ENCODE assay signal across 26 cellular contexts in the genomic region with DNA sequence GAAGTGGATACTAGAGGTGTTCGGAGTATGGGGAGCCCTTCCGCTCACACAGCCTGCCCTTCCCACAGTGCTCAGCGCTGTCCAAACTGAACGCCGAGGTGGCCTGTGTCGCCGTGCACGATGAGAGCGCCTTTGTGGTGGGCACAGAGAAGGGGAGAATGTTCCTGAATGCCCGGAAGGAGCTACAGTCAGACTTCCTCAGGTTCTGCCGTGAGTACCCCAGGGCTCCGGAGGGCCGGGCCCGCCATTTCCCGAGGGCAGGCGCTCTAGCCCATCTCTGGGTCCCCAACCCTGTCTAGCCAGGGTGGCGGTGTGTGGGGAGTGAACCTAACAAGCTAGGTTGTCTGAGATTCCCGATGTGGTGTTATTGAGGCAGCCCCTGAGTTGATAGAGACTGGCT.
"Had no signal": no experiment of that assay in that cellular context is flagged by ENCODE, and none has a peak within 500 bp of the region (broad histone marks: within the 10 kb centered on the region; RNA-seq: fewer than 3 reads in every experiment).

No MANE protein-coding gene starts in this region.

- H3K4me1 ChIP-seq: foreskin keratinocyte had no signal

- H3K4me3 ChIP-seq: esophagus muscularis mucosa, gastroesophageal sphincter had no signal

- H3K9me3 ChIP-seq: esophagus muscularis mucosa, gastroesophageal sphincter had no signal

- ATAC-seq: activated CD8-positive, alpha-beta T cell treated with anti-CD3 and anti-CD28 coated beads for 36 hours; activated T-cell treated with anti-CD3 and anti-CD28 coated beads, Interleukin-2, amount 50 U/mL, for 4 hours; activated T-helper 17 cell treated with anti-CD3 and anti-CD28 coated beads, Interleukin-2, amount 50 U/mL, for 72 hours; effector memory CD8-positive, alpha-beta T cell; foreskin keratinocyte; gastroesophageal sphincter had no signal

- H3K27me3 ChIP-seq: brain microvascular endothelial cell, esophagus muscularis mucosa, foreskin keratinocyte, gastroesophageal sphincter had no signal

- H3K27ac ChIP-seq: brain microvascular endothelial cell, esophagus muscularis mucosa, foreskin keratinocyte, gastroesophageal sphincter had no signal

- DNase-seq: activated CD4-positive, alpha-beta T cell treated with anti-CD3 and anti-CD28 coated beads for 1 hour; activated CD4-positive, alpha-beta T cell treated with anti-CD3 and anti-CD28 coated beads for 4 hours; activated CD4-positive, alpha-beta T cell treated with anti-CD3 and anti-CD28 coated beads, Interleukin-2, amount 10 ng/mL, durations not matched to agents 7 days and 5 days; activated CD4-positive, alpha-beta T cell treated with anti-CD3 and anti-CD28 coated beads, Interleukin-2, amount 50 U/mL, for 4 hours; activated CD4-positive, CD25-positive, alpha-beta regulatory T cell; activated CD8-positive, alpha-beta memory T cell treated with anti-CD3 and anti-CD28 coated beads for 24 hours; activated CD8-positive, alpha-beta T cell treated with anti-CD3 and anti-CD28 coated beads for 36 hours; activated effector memory CD4-positive, alpha-beta T cell treated with Interleukin-2 at 50 U/mL for 16 hours; activated gamma-delta T cell treated with Interleukin-2 at 50 U/mL for 16 hours; activated naive CD4-positive, alpha-beta T cell treated with anti-CD3 and anti-CD28 coated beads, Interleukin-2, amount 50 U/mL, for 16 hours; activated naive CD4-positive, alpha-beta T cell treated with Interleukin-2 at 50 U/mL for 16 hours; activated T-cell treated with anti-CD3 and anti-CD28 coated beads, Interleukin-2, amount 50 U/mL, for 4 hours; amniotic stem cell; anterior cingulate cortex; brain microvascular endothelial cell; caudate nucleus; cortex of kidney; dermis blood vessel endothelial cell; effector CD4-positive, alpha-beta T cell; effector memory CD8-positive, alpha-beta T cell; erythroblast; foreskin keratinocyte; T-helper 2 cell had no signal
